In the genomic region with DNA sequence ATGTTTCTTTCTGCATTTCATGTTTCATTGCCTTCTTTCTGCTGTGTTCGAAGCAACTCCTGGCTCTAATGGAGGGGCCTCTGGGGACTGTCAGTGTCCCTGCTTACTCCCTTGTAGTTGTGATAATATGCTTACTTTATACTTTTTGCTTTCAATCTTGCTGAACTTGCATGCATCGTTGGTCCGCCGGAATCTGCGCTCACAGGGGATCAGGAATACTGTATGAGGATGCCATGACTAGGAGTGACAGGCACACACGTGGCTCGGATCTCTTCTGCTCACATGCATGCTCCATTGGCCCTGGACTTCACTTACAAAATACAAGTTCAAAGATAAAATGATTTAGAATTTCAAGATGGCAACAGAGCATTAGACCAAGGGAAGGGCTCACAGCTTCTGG, we compare ENCODE assay signal across 24 cellular contexts.
DNase-seq lines count a peak whose midpoint lies in the region; ATAC-seq and TF ChIP-seq lines count a peak whose summit lies in the region.
"Had no signal": no experiment of that assay in that cellular context is flagged by ENCODE, and none has a peak within 500 bp of the region (broad histone marks: within the 10 kb centered on the region; RNA-seq: fewer than 3 reads in every experiment).

No MANE protein-coding gene starts in this region.

- H3K9me2 ChIP-seq in HCT116 (ENCODE audit: insufficient read depth), result no peaks in the 10 kb centered on the region

- H3K4me3 Mint-ChIP-seq in activated B cell treated with CpG ODN at 0.5 μM for 24 hours (no peak overlapping the region), nephron (peak overlapping the region in 1 of 3 experiments; percentile 4)
- H3K4me3 Mint-ChIP-seq: activated naive CD8-positive, alpha-beta T cell; T-helper 2 cell treated with Interferon-gamma antibody and Interleukin-4, amounts not matched to agents 5 μg/mL and 100 μg/mL, for 36 hours had no signal

- peak overlapping the region; percentile 44; the same call in 1 of the 2 replicates for H3K27ac ChIP-seq in HCT116 (ENCODE audit: low read depth, low read length)
- H3K27ac ChIP-seq: breast epithelium, gastroesophageal sphincter, sigmoid colon, transverse colon had no signal

- H3K36me3 Mint-ChIP-seq in activated B cell treated with CpG ODN at 0.5 μM for 24 hours (ENCODE audit: low read depth) (peaks cover 50% of the 10 kb centered on the region), nephron (ENCODE audit: low read depth) (no peaks in the 10 kb centered on the region)

- RAD21 ChIA-PET in HCT116 (lab: Charles Lee; ENCODE audit: low non-redundant PET in 1 of 2, low total read pairs in 2 of 2, uncharacterized antibody in 2 of 2, unreplicated experiment in 2 of 2), result no interaction called here

- H3K4me1 Mint-ChIP-seq in activated B cell treated with CpG ODN at 0.5 μM for 24 hours (peaks cover 83% of the 10 kb centered on the region), nephron (peaks cover 5% of the 10 kb centered on the region)

- peaks cover 13 to 31% of the 10 kb centered on the region in 2 experiments for H3K4me1 ChIP-seq in HCT116 (ENCODE audit: control insufficient read depth in 1 of 2, insufficient read depth in 2 of 2, low read length in 2 of 2)
- H3K4me1 ChIP-seq: breast epithelium, gastroesophageal sphincter, sigmoid colon, transverse colon had no signal

- H3K4me2 ChIP-seq in HCT116 (ENCODE audit: low read length), result peak overlapping the region; percentile 67

- TF ChIP-seq RAD21 in HCT116 (IDR thresholded peaks at IDR 0.05; ENCODE audit: low read depth), result no peak

- H3K36me3 ChIP-seq in HCT116 (ENCODE audit: control insufficient read depth in 1 of 2, insufficient read depth in 2 of 2, low read length in 2 of 2), result 0 out of 4 replicates have a peak, but pooled peaks cover 0 to 5% of the 10 kb centered on the region in 2 experiments
- H3K36me3 ChIP-seq in MG63, result no peaks in the 10 kb centered on the region
- H3K36me3 ChIP-seq: breast epithelium, gastroesophageal sphincter, sigmoid colon, transverse colon had no signal

- H3K27me3 ChIP-seq in HCT116 (ENCODE audit: insufficient read depth, low read length) (no peaks in the 10 kb centered on the region), MG63 (no peaks in the 10 kb centered on the region)
- H3K27me3 ChIP-seq: breast epithelium, gastroesophageal sphincter, sigmoid colon, transverse colon had no signal

- peaks cover 28% of the 10 kb centered on the region; the same call in 1 of the 2 replicates for H3K79me2 ChIP-seq in HCT116 (ENCODE audit: insufficient read depth, low read length)

- TF ChIP-seq POLR2A in HCT116 (IDR thresholded peaks at IDR 0.05; ENCODE audit: borderline replicate concordance, extremely low read depth, insufficient read depth, insufficient read length), result no peak

- intact Hi-C loops in HCT116 (cut with micrococcal nuclease) (no loop called here), activated B cell treated with CpG ODN at 0.5 μM for 24 hours (cut with micrococcal nuclease) (no loop called here)

- H3K4me3 ChIP-seq in HCT116 (replicated peaks in 1 of 2; ENCODE audit: low read depth in 1 of 2, low read length in 2 of 2) (0 out of 4 replicates have a peak overlapping the region, but pooled peaks of 1 of the 2 experiments have one; percentile 12), MG63 (no peak overlapping the region)
- H3K4me3 ChIP-seq: breast epithelium, gastroesophageal sphincter, sigmoid colon, transverse colon had no signal

- H4K20me1 ChIP-seq in HCT116 (ENCODE audit: insufficient read depth), result no peaks in the 10 kb centered on the region

- H3K27me3 Mint-ChIP-seq in activated B cell treated with CpG ODN at 0.5 μM for 24 hours (no peaks in the 10 kb centered on the region), nephron (ENCODE audit: low read depth) (no peaks in the 10 kb centered on the region)
- H3K27me3 Mint-ChIP-seq: activated naive CD8-positive, alpha-beta T cell had no signal

- H3K9me3 ChIP-seq in HCT116 (ENCODE audit: control insufficient read depth in 1 of 2, insufficient read depth in 1 of 2, low read depth in 1 of 2, low read length in 2 of 2), result no peaks in the 10 kb centered on the region
- H3K9me3 ChIP-seq in MG63, result no peaks in the 10 kb centered on the region
- H3K9me3 ChIP-seq: breast epithelium, gastroesophageal sphincter, sigmoid colon, transverse colon had no signal

- DNase-seq in HCT116 (ENCODE audit: low read depth, low spot score) (no peak), activated B cell treated with CpG ODN at 0.5 μM for 24 hours (no peak), MG63 (no peak), DMS 273 (lab: John Stamatoyannopoulos, UW; ENCODE audit: unreplicated experiment) (no peak), NCI-H82 treated with DMSO at 0.1 percent for 48 hours (lab: John Stamatoyannopoulos, UW; ENCODE audit: unreplicated experiment) (no peak)
- DNase-seq: activated CD4-positive, alpha-beta T cell treated with anti-CD3 and anti-CD28 coated beads for 48 hours; activated effector memory CD4-positive, alpha-beta T cell treated with Interleukin-2 at 50 U/mL for 16 hours; hypothalamus; KBM-7; left colon; NCI-H1105 treated with DMSO at 0.1 percent for 48 hours; NCI-H2029; NCI-H2227 treated with DMSO at 0.1 percent for 48 hours; NCI-H526; NK-92 treated with Interleukin-12 subunit alpha and Interleukin-12 subunit beta, amount 100 ng/mL, for 24 hours; sigmoid colon; stimulated activated CD4-positive, alpha-beta T cell treated with anti-CD3 and anti-CD28 coated beads, Interleukin-4, amount 100 ng/mL, for 1 hour; transverse colon had no signal

- CTCF ChIA-PET in HCT116 (lab: Charles Lee), result no interaction called here
- CTCF ChIA-PET in activated B cell treated with CpG ODN at 0.5 μM for 24 hours (lab: Charles Lee), result interaction anchor here (1.3 kb wide), 1 partner anchor 109 kb away, joined by 4 read pairs; a partner anchor contains a TSS

- H2AFZ ChIP-seq in HCT116 (ENCODE audit: low read depth, low read length, poor library complexity, severe bottlenecking), result no peak overlapping the region

- no TSS peak for BruUV-seq in HCT116 (replicated peaks; lab: Mats Ljungman, UMichigan)

- POLR2A ChIA-PET in HCT116 (lab: Charles Lee) (no interaction called here), activated B cell treated with CpG ODN at 0.5 μM for 24 hours (lab: Charles Lee) (interaction anchor here (0.7 kb wide), 2 partner anchors 23 to 92 kb away, joined by 7 to 10 read pairs; no protein-coding TSS in a partner anchor)

- TF ChIP-seq CTCF in HCT116 (IDR thresholded peaks at IDR 0.05 in 2 of 3, conservative IDR thresholded peaks at IDR 0.05 in 1 of 3; ENCODE audit: borderline replicate concordance in 1 of 3, insufficient read depth in 1 of 3, low read depth in 2 of 3, low read length in 2 of 3) (no peak), activated B cell treated with CpG ODN at 0.5 μM for 24 hours (IDR thresholded peaks at IDR 0.05) (no peak), nephron (IDR thresholded peaks at IDR 0.05; ENCODE audit: unreplicated experiment in 3 of 3) (no peak)

- H3K9me3 Mint-ChIP-seq in activated B cell treated with CpG ODN at 0.5 μM for 24 hours (no peaks in the 10 kb centered on the region), nephron (no peaks in the 10 kb centered on the region)
- H3K9me3 Mint-ChIP-seq: T-helper 2 cell treated with Interferon-gamma antibody and Interleukin-4, amounts not matched to agents 5 μg/mL and 100 μg/mL, for 36 hours had no signal

- 0 out of 2 replicates have a peak, but pooled peaks have one; percentile 12 for ATAC-seq in HCT116
- ATAC-seq in activated B cell treated with CpG ODN at 0.5 μM for 24 hours (ENCODE audit: low read depth), result no peak
- ATAC-seq in HG02763 (IDR thresholded peaks at IDR 0.05; ENCODE audit: unreplicated experiment), result no peak
- ATAC-seq: gastroesophageal sphincter, left colon had no signal

- H3K27ac Mint-ChIP-seq in activated B cell treated with CpG ODN at 0.5 μM for 24 hours, result peak overlapping the region; percentile 20
- H3K27ac Mint-ChIP-seq in nephron, result peak overlapping the region; percentile 34 to 76 (median 54)
- H3K27ac Mint-ChIP-seq: activated naive CD8-positive, alpha-beta T cell; T-helper 2 cell treated with Interferon-gamma antibody and Interleukin-4, amounts not matched to agents 5 μg/mL and 100 μg/mL, for 36 hours had no signal

- peak overlapping the region; percentile 44 for H3K9ac ChIP-seq in HCT116 (ENCODE audit: low read length)

TF ChIP-seq in HCT116, 20 proteins besides CTCF, POLR2A, EP300 and RAD21:
- TF ChIP-seq ZFX (IDR thresholded peaks at IDR 0.05), result no peak
- no peak for TF ChIP-seq SRF (IDR thresholded peaks at IDR 0.05; ENCODE audit: low read depth)
- TF ChIP-seq EZH2 (IDR thresholded peaks at IDR 0.05), result no peak
- no peak for TF ChIP-seq CBX3 (IDR thresholded peaks at IDR 0.05; ENCODE audit: low read depth)
TF ChIP-seq in HCT116: peak in this region for 0.
